ENCODE assay signal across 1 cellular context in the genomic region with DNA sequence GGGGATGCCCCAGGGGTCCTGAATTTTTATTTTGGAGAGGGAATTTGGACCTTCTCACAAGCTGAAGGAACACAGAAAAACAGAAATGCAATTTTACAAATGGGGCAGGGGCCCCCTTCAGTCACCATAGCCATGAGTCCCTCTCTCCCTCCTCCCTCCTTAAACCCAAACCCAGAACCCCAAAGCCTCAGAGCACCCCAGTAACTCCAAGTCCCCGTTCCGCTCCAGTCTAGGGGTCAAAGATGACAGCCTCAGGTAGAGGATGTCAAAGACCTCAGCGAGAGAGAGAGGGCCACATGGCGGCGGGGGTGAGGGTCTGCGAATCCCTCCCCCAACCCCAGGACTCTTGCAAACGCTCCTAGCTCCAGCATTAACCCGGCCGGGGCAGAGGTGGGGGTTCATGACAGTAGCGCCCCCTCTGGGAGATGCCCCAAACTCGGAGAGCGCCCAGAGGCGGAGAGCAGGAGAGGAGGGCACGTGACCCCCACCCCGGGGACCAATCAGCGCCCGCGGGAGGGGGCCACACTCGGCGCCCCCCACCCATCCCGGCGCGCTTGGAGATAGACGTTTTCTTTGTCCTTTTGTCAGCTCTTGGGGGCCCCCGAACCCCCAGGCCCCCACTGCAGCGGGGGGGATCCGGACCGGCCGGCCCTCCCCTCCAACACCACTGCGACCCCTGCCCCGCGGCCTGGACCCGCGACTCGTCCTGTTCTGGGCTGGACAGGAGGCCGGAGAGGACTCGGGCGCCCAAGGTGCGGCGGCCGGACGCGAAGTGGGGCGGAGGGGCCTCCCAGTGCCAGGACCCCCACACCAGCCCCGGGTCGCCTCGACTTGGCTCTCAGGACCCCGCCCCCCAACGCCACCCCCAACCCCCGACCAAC.
TF ChIP-seq lines count a peak whose summit lies in the region.

No MANE protein-coding gene starts in this region.

TF ChIP-seq in HepG2, 621 proteins besides CTCF, POLR2A, EP300 and RAD21 (continued from another document):
- TF ChIP-seq, protein P1, sequence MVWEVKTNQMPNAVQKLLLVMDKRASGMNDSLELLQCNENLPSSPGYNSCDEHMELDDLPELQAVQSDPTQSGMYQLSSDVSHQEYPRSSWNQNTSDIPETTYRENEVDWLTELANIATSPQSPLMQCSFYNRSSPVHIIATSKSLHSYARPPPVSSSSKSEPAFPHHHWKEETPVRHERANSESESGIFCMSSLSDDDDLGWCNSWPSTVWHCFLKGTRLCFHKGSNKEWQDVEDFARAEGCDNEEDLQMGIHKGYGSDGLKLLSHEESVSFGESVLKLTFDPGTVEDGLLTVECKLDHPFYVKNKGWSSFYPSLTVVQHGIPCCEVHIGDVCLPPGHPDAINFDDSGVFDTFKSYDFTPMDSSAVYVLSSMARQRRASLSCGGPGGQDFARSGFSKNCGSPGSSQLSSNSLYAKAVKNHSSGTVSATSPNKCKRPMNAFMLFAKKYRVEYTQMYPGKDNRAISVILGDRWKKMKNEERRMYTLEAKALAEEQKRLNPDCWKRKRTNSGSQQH (CRISPR knock-in tag; IDR thresholded peaks at IDR 0.05; ENCODE audit: low read depth), result 0 out of 2 replicates have a peak, but pooled peaks have one; percentile 60
- TF ChIP-seq ZBTB7A (CRISPR knock-in tag; IDR thresholded peaks at IDR 0.05) (peak; percentile 89), ZNF773 (CRISPR knock-in tag; IDR thresholded peaks at IDR 0.05; ENCODE audit: borderline replicate concordance) (no peak), GABPB1 (CRISPR knock-in tag; IDR thresholded peaks at IDR 0.05) (peak; percentile 56; the same call in 1 of the 2 replicates), ZNF567 (CRISPR knock-in tag; IDR thresholded peaks at IDR 0.05; ENCODE audit: borderline replicate concordance) (no peak), NFKB2 (CRISPR knock-in tag; IDR thresholded peaks at IDR 0.05; ENCODE audit: borderline replicate concordance) (no peak; the same call in 1 of the 2 replicates), ZNF598 (CRISPR knock-in tag; IDR thresholded peaks at IDR 0.05; ENCODE audit: borderline replicate concordance) (no peak), ZNF264 (CRISPR knock-in tag; IDR thresholded peaks at IDR 0.05) (no peak), SPEN (CRISPR knock-in tag; IDR thresholded peaks at IDR 0.05; ENCODE audit: low read depth) (0 out of 2 replicates have a peak, but pooled peaks have one; percentile 24), ZNF781 (CRISPR knock-in tag; IDR thresholded peaks at IDR 0.05; ENCODE audit: borderline replicate concordance, not compliant biosample characterization) (no peak), ZNF850 (CRISPR knock-in tag; conservative IDR thresholded peaks at IDR 0.05) (no peak), PHB2 (IDR thresholded peaks at IDR 0.05; ENCODE audit: partially characterized antibody) (no peak), MLLT10 (CRISPR knock-in tag; IDR thresholded peaks at IDR 0.05) (no peak), POLR2G (IDR thresholded peaks at IDR 0.05; ENCODE audit: low read depth, low read length) (no peak), ZBTB42 (CRISPR knock-in tag; IDR thresholded peaks at IDR 0.05) (no peak), FOXP1 (IDR thresholded peaks at IDR 0.05) (no peak), FOXP1 (CRISPR knock-in tag; IDR thresholded peaks at IDR 0.05) (no peak), GATA4 (IDR thresholded peaks at IDR 0.05; ENCODE audit: borderline replicate concordance, low read depth) (no peak), ZNF782 (CRISPR knock-in tag; IDR thresholded peaks at IDR 0.05; ENCODE audit: borderline replicate concordance) (no peak), ZNF607 (CRISPR knock-in tag; IDR thresholded peaks at IDR 0.05; ENCODE audit: borderline replicate concordance) (0 out of 2 replicates have a peak, but pooled peaks have one; percentile 24), MYC (CRISPR knock-in tag; IDR thresholded peaks at IDR 0.05; ENCODE audit: borderline replicate concordance) (peak; percentile 27; the same call in 1 of the 2 replicates), HNRNPL (IDR thresholded peaks at IDR 0.05; ENCODE audit: low read depth, low read length) (no peak), HOXA7 (CRISPR knock-in tag; IDR thresholded peaks at IDR 0.05) (no peak), EEA1 (CRISPR knock-in tag; IDR thresholded peaks at IDR 0.05; ENCODE audit: borderline replicate concordance) (no peak), REL (CRISPR knock-in tag; conservative IDR thresholded peaks at IDR 0.05) (no peak)
- TF ChIP-seq, protein P2, sequence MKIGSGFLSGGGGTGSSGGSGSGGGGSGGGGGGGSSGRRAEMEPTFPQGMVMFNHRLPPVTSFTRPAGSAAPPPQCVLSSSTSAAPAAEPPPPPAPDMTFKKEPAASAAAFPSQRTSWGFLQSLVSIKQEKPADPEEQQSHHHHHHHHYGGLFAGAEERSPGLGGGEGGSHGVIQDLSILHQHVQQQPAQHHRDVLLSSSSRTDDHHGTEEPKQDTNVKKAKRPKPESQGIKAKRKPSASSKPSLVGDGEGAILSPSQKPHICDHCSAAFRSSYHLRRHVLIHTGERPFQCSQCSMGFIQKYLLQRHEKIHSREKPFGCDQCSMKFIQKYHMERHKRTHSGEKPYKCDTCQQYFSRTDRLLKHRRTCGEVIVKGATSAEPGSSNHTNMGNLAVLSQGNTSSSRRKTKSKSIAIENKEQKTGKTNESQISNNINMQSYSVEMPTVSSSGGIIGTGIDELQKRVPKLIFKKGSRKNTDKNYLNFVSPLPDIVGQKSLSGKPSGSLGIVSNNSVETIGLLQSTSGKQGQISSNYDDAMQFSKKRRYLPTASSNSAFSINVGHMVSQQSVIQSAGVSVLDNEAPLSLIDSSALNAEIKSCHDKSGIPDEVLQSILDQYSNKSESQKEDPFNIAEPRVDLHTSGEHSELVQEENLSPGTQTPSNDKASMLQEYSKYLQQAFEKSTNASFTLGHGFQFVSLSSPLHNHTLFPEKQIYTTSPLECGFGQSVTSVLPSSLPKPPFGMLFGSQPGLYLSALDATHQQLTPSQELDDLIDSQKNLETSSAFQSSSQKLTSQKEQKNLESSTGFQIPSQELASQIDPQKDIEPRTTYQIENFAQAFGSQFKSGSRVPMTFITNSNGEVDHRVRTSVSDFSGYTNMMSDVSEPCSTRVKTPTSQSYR (CRISPR knock-in tag; IDR thresholded peaks at IDR 0.05; ENCODE audit: borderline replicate concordance), result no peak
- TF ChIP-seq, protein P3, sequence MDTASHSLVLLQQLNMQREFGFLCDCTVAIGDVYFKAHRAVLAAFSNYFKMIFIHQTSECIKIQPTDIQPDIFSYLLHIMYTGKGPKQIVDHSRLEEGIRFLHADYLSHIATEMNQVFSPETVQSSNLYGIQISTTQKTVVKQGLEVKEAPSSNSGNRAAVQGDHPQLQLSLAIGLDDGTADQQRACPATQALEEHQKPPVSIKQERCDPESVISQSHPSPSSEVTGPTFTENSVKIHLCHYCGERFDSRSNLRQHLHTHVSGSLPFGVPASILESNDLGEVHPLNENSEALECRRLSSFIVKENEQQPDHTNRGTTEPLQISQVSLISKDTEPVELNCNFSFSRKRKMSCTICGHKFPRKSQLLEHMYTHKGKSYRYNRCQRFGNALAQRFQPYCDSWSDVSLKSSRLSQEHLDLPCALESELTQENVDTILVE (CRISPR knock-in tag; IDR thresholded peaks at IDR 0.05), result 0 out of 2 replicates have a peak, but pooled peaks have one; percentile 26
- TF ChIP-seq, protein P4, sequence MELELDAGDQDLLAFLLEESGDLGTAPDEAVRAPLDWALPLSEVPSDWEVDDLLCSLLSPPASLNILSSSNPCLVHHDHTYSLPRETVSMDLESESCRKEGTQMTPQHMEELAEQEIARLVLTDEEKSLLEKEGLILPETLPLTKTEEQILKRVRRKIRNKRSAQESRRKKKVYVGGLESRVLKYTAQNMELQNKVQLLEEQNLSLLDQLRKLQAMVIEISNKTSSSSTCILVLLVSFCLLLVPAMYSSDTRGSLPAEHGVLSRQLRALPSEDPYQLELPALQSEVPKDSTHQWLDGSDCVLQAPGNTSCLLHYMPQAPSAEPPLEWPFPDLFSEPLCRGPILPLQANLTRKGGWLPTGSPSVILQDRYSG (CRISPR knock-in tag; IDR thresholded peaks at IDR 0.05), result no peak
- TF ChIP-seq, protein P5, sequence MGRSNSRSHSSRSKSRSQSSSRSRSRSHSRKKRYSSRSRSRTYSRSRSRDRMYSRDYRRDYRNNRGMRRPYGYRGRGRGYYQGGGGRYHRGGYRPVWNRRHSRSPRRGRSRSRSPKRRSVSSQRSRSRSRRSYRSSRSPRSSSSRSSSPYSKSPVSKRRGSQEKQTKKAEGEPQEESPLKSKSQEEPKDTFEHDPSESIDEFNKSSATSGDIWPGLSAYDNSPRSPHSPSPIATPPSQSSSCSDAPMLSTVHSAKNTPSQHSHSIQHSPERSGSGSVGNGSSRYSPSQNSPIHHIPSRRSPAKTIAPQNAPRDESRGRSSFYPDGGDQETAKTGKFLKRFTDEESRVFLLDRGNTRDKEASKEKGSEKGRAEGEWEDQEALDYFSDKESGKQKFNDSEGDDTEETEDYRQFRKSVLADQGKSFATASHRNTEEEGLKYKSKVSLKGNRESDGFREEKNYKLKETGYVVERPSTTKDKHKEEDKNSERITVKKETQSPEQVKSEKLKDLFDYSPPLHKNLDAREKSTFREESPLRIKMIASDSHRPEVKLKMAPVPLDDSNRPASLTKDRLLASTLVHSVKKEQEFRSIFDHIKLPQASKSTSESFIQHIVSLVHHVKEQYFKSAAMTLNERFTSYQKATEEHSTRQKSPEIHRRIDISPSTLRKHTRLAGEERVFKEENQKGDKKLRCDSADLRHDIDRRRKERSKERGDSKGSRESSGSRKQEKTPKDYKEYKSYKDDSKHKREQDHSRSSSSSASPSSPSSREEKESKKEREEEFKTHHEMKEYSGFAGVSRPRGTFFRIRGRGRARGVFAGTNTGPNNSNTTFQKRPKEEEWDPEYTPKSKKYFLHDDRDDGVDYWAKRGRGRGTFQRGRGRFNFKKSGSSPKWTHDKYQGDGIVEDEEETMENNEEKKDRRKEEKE (IDR thresholded peaks at IDR 0.05), result no peak
- TF ChIP-seq, protein P6, sequence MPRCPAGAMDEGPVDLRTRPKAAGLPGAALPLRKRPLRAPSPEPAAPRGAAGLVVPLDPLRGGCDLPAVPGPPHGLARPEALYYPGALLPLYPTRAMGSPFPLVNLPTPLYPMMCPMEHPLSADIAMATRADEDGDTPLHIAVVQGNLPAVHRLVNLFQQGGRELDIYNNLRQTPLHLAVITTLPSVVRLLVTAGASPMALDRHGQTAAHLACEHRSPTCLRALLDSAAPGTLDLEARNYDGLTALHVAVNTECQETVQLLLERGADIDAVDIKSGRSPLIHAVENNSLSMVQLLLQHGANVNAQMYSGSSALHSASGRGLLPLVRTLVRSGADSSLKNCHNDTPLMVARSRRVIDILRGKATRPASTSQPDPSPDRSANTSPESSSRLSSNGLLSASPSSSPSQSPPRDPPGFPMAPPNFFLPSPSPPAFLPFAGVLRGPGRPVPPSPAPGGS (CRISPR knock-in tag; IDR thresholded peaks at IDR 0.05), result no peak
- TF ChIP-seq, protein P7, sequence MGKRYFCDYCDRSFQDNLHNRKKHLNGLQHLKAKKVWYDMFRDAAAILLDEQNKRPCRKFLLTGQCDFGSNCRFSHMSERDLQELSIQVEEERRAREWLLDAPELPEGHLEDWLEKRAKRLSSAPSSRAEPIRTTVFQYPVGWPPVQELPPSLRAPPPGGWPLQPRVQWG (CRISPR knock-in tag; IDR thresholded peaks at IDR 0.05; ENCODE audit: borderline replicate concordance, low read depth), result no peak
- TF ChIP-seq, protein P8, sequence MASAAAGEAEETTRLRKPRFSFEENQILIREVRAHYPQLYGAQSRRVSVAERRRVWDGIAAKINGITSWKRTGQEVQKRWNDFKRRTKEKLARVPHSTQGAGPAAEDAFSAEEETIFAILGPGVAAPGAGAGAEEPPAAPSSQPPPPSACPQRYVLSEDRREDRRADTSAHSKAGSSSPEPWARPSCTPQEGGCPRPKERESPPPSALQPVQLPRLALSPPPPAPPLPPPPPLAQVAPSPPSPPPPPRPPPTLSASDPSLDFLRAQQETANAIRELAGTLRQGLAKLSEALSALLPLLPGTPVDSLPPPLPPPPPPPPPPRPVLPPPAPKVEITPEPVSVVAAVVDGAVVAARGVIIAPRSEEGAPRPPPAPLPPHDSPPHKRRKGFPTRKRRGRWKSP (CRISPR knock-in tag; IDR thresholded peaks at IDR 0.05), result 0 out of 2 replicates have a peak, but pooled peaks have one; percentile 16
- TF ChIP-seq, protein P9, sequence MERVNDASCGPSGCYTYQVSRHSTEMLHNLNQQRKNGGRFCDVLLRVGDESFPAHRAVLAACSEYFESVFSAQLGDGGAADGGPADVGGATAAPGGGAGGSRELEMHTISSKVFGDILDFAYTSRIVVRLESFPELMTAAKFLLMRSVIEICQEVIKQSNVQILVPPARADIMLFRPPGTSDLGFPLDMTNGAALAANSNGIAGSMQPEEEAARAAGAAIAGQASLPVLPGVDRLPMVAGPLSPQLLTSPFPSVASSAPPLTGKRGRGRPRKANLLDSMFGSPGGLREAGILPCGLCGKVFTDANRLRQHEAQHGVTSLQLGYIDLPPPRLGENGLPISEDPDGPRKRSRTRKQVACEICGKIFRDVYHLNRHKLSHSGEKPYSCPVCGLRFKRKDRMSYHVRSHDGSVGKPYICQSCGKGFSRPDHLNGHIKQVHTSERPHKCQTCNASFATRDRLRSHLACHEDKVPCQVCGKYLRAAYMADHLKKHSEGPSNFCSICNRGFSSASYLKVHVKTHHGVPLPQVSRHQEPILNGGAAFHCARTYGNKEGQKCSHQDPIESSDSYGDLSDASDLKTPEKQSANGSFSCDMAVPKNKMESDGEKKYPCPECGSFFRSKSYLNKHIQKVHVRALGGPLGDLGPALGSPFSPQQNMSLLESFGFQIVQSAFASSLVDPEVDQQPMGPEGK (CRISPR knock-in tag; IDR thresholded peaks at IDR 0.05), result peak; percentile 99
